Comparison of ENCODE assay signal across 8 cellular contexts in genomic region chr2:164839914-164840457, GRCh38. TPM values are rescaled to one million over a fixed set of nuclear protein-coding genes. Genes with fewer than 3 reads are reported as not detected.
A peak's percentile ranks its signal among the peaks of the same experiment; 100 is the strongest.
DNase-seq lines count a peak whose midpoint lies in the region; ATAC-seq and TF ChIP-seq lines count a peak whose summit lies in the region.

No MANE protein-coding gene starts in this region.

- TF ChIP-seq CTCF in DND-41 (IDR thresholded peaks at IDR 0.05; ENCODE audit: borderline replicate concordance, extremely low read depth, low read length, poor library complexity, severe bottlenecking) = no peak
- TF ChIP-seq CTCF in PC-3 (conservative IDR thresholded peaks at IDR 0.05; ENCODE audit: low read depth, low read length) = no peak
- no peak for TF ChIP-seq CTCF in omental fat pad (IDR thresholded peaks at IDR 0.05)

- CTCF ChIA-PET in PC-3 (lab: Charles Lee) = no interaction called here

- intact Hi-C loops in PC-3 (cut with micrococcal nuclease) = no loop called here

- H3K9me3 ChIP-seq in DND-41 (ENCODE audit: insufficient read depth, low read length, severe bottlenecking) = no peaks in the 10 kb centered on the region
- no peaks in the 10 kb centered on the region for H3K9me3 ChIP-seq in PC-3 (ENCODE audit: low read length)

- POLR2A ChIA-PET in PC-3 (lab: Charles Lee; ENCODE audit: unreplicated experiment) = no interaction called here

- H2AFZ ChIP-seq in DND-41 (ENCODE audit: low read depth, low read length) (no peak overlapping the region), PC-3 (ENCODE audit: low read length) (peak overlapping the region; percentile 95)

- no peak overlapping the region for H3K27ac ChIP-seq in DND-41 (ENCODE audit: low read length)
- no peak overlapping the region for H3K27ac ChIP-seq in PC-3 (ENCODE audit: low read length)

- no peak for ATAC-seq in DND-41 (ENCODE audit: insufficient read depth, low read depth)
- ATAC-seq in PC-3 = no peak
- ATAC-seq in HG03039 (IDR thresholded peaks at IDR 0.05; ENCODE audit: unreplicated experiment) = no peak
- ATAC-seq in omental fat pad (ENCODE audit: low FRiP score) = no peak

- H3K9me2 ChIP-seq in PC-3 (replicated peaks; ENCODE audit: low read length) = no peaks in the 10 kb centered on the region

- H3F3A ChIP-seq in PC-3 (ENCODE audit: low read length, unreplicated experiment) = no peaks in the 10 kb centered on the region

- BruUV-seq in PC-3 (replicated peaks; lab: Mats Ljungman, UMichigan) = no TSS peak

- no peaks in the 10 kb centered on the region for H4K20me1 ChIP-seq in DND-41 (ENCODE audit: insufficient read depth, low read length)
- H4K20me1 ChIP-seq in PC-3 (ENCODE audit: low read length) = no peaks in the 10 kb centered on the region

- H3K9ac ChIP-seq in DND-41 (ENCODE audit: low read depth, low read length) = 0 out of 2 replicates have a peak overlapping the region, but pooled peaks have one; percentile 60
- H3K9ac ChIP-seq in PC-3 (ENCODE audit: low read length) = no peak overlapping the region

- H3K36me3 ChIP-seq in DND-41 (ENCODE audit: insufficient read depth, low read length) (no peaks in the 10 kb centered on the region), PC-3 (ENCODE audit: low read depth, low read length) (no peaks in the 10 kb centered on the region)

- DNase-seq in DND-41 (no peak), PC-3 (peak; percentile 66), fibroblast of peridontal ligament (ENCODE audit: extremely low read depth) (peak; percentile 59), renal cortical epithelial cell (ENCODE audit: low read depth) (peak; percentile 81), omental fat pad (ENCODE audit: low spot score) (no peak), NCI-H524 treated with DMSO at 0.1 percent for 48 hours (lab: John Stamatoyannopoulos, UW) (no peak), D341Med (ENCODE audit: low spot score) (no peak)

- H3K4me3 ChIP-seq in DND-41 (ENCODE audit: low read depth in 1 of 2, low read length in 2 of 2) (peak overlapping the region in 1 of 2 experiments; percentile 70; a peak in 3 of 4 replicates), PC-3 (ENCODE audit: low read length) (peak overlapping the region; percentile 90)

- H3K79me2 ChIP-seq in DND-41 (ENCODE audit: insufficient read depth, low read length) = no peaks in the 10 kb centered on the region
- H3K79me2 ChIP-seq in PC-3 (ENCODE audit: low read length) = 0 out of 2 replicates have a peak, but pooled peaks cover 7% of the 10 kb centered on the region

- H3K4me1 ChIP-seq in DND-41 (ENCODE audit: insufficient read depth, low read length) (peaks cover 17% of the 10 kb centered on the region), PC-3 (ENCODE audit: insufficient read depth, low read length) (peaks cover 28% of the 10 kb centered on the region)

- H3K27me3 ChIP-seq in DND-41 (ENCODE audit: insufficient read depth, low read length, poor library complexity) = peaks cover 27% of the 10 kb centered on the region
- H3K27me3 ChIP-seq in PC-3 (ENCODE audit: low read length) = no peaks in the 10 kb centered on the region

- H3K4me2 ChIP-seq in DND-41 (ENCODE audit: insufficient read depth, low read length) (peak overlapping the region; percentile 89), PC-3 (ENCODE audit: low read length) (peak overlapping the region; percentile 85)

RNA-seq across cellular contexts. Expression of gene COBLL1, which starts 1.6 kb away (rescaled TPM):
- total RNA-seq in PC-3 (2014; rRNA removed) = 3.6 and 4.3 TPM in 2 replicates
- 11.6 and 117 TPM in 2 replicates for total RNA-seq in renal cortical epithelial cell
- total RNA-seq in omental fat pad = 100 to 1,000 TPM in 1 of 4 donors, 10 to 100 TPM in 3; 38.1 to 114 (median 68.5) TPM

Comparison
In these comparisons a context has a peak if more than half of its experiments do, and no peak if none do; other contexts are left out.
1. DNase-seq: peak in PC-3 (single experiment), fibroblast of peridontal ligament (single experiment) and renal cortical epithelial cell (single experiment); none in DND-41 (single experiment), omental fat pad (single experiment), NCI-H524 treated with DMSO at 0.1 percent for 48 hours (single experiment) and D341Med (single experiment).